ENCODE assay signal across 9 cellular contexts in genomic region chr12:108858399-108859074, GRCh38. TPM values are rescaled to one million over a fixed set of nuclear protein-coding genes. Genes with fewer than 3 reads are reported as not detected.
DNase-seq lines count a peak whose midpoint lies in the region; ATAC-seq lines count a peak whose summit lies in the region.
"Had no signal": no experiment of that assay in that cellular context is flagged by ENCODE, and none has a peak within 500 bp of the region (broad histone marks: within the 10 kb centered on the region; RNA-seq: fewer than 3 reads in every experiment).

No MANE protein-coding gene starts in this region.

- peak overlapping the region; percentile 74 for H3K4me3 Mint-ChIP-seq in T-helper 2 cell treated with Interferon-gamma antibody and Interleukin-4, amounts not matched to agents 5 μg/mL and 100 μg/mL, for 36 hours
- peak overlapping the region; percentile 88 for H3K4me3 Mint-ChIP-seq in activated naive CD8-positive, alpha-beta T cell

- intact Hi-C loops in left colon (cut with DNase I, micrococcal nuclease) = loop anchor here in 1 of 2 donors (10.0 kb wide), 2 partner anchors 54 to 294 kb away; partner anchors contain the start of genes ISCU and SART3

- peak overlapping the region; percentile 89 for H3K27ac Mint-ChIP-seq in T-helper 2 cell treated with Interferon-gamma antibody and Interleukin-4, amounts not matched to agents 5 μg/mL and 100 μg/mL, for 36 hours
- peak overlapping the region; percentile 87 for H3K27ac Mint-ChIP-seq in activated naive CD8-positive, alpha-beta T cell

- ATAC-seq in left colon = no peak
- no peak for ATAC-seq in GM21515 (IDR thresholded peaks at IDR 0.05; ENCODE audit: unreplicated experiment)

- peaks cover 3% of the 10 kb centered on the region for H3K9me3 Mint-ChIP-seq in T-helper 2 cell treated with Interferon-gamma antibody and Interleukin-4, amounts not matched to agents 5 μg/mL and 100 μg/mL, for 36 hours
- H3K9me3 Mint-ChIP-seq in activated naive CD8-positive, alpha-beta T cell (ENCODE audit: low read depth) = peaks cover 3% of the 10 kb centered on the region

- H3K4me1 Mint-ChIP-seq in T-helper 2 cell treated with Interferon-gamma antibody and Interleukin-4, amounts not matched to agents 5 μg/mL and 100 μg/mL, for 36 hours (ENCODE audit: low read depth) = peaks cover 41% of the 10 kb centered on the region
- H3K4me1 Mint-ChIP-seq in activated naive CD8-positive, alpha-beta T cell (ENCODE audit: low read depth) = peaks cover 40% of the 10 kb centered on the region

- peak overlapping the region; percentile 27 for H3K27ac ChIP-seq in temporal lobe (ENCODE audit: low read depth, low read length)

- peaks cover 14% of the 10 kb centered on the region for H3K36me3 Mint-ChIP-seq in T-helper 2 cell treated with Interferon-gamma antibody and Interleukin-4, amounts not matched to agents 5 μg/mL and 100 μg/mL, for 36 hours (ENCODE audit: low read depth)
- H3K36me3 Mint-ChIP-seq in activated naive CD8-positive, alpha-beta T cell = peaks cover 3% of the 10 kb centered on the region

- DNase-seq in T-helper 2 cell treated with Interferon-gamma antibody and Interleukin-4, amounts not matched to agents 5 μg/mL and 100 μg/mL, for 36 hours (ENCODE audit: low spot score) = no peak
- no peak for DNase-seq in T-helper 2 cell
- DNase-seq in left colon = peak; percentile 36 to 39
- no peak for DNase-seq in NCI-H1694 (lab: John Stamatoyannopoulos, UW)
- DNase-seq in foreskin melanocyte = no peak

- H3K27me3 Mint-ChIP-seq in T-helper 2 cell treated with Interferon-gamma antibody and Interleukin-4, amounts not matched to agents 5 μg/mL and 100 μg/mL, for 36 hours (ENCODE audit: low read depth) = no peaks in the 10 kb centered on the region
- H3K27me3 Mint-ChIP-seq in activated naive CD8-positive, alpha-beta T cell = no peaks in the 10 kb centered on the region

RNA-seq across cellular contexts. Expression of gene SSH1, which starts 1.2 kb away (rescaled TPM):
- total RNA-seq in left colon (10 to 100 TPM; 24.6 to 28.2 TPM), temporal lobe (6.6 TPM)

RNA-seq across cellular contexts. Expression of gene DAO, which starts 21.4 kb away (rescaled TPM):
- total RNA-seq in left colon (1 to 10 TPM; 3.8 to 4.9 TPM), temporal lobe (not detected)
- total RNA-seq: activated CD8-positive, alpha-beta memory T cell treated with anti-CD3 and anti-CD28 coated beads for 36 hours had no signal

Comparison
In these comparisons a context has a peak if more than half of its experiments do, and no peak if none do; other contexts are left out.
1. DNase-seq: peak in left colon (2 of 2); none in T-helper 2 cell treated with Interferon-gamma antibody and Interleukin-4, amounts not matched to agents 5 μg/mL and 100 μg/mL, for 36 hours (single experiment), T-helper 2 cell (0 of 5), NCI-H1694 (single experiment) and foreskin melanocyte (single experiment).